ENCODE assay signal across 23 cellular contexts in the genomic region with DNA sequence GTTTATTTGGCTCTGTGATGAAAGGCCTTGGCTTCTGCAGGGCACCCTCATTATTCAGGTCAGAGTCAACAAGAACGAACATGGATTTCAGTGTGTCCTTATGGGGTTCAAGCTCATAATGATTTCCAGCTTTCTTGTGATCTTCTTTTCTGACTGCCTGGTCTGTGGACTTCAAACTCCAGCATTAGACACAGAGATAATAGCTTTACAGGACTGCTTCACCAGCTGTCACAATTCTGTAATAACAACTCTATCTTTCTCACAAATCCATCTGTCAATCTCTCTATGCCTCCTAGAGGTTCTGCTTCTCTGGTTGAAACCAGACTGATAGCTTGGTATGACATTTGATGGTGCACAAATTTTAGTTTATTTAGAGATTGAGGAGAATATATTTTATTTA. TPM values are rescaled to one million over a fixed set of nuclear protein-coding genes. Genes with fewer than 3 reads are reported as not detected.
DNase-seq lines count a peak whose midpoint lies in the region; ATAC-seq and TF ChIP-seq lines count a peak whose summit lies in the region.
"Had no signal": no experiment of that assay in that cellular context is flagged by ENCODE, and none has a peak within 500 bp of the region (broad histone marks: within the 10 kb centered on the region; RNA-seq: fewer than 3 reads in every experiment).

No MANE protein-coding gene starts in this region.

- H3K9me3 ChIP-seq in WERI-Rb-1 (ENCODE audit: severe bottlenecking) (peaks cover 3% of the 10 kb centered on the region), hepatocyte (ENCODE audit: low read depth) (no peaks in the 10 kb centered on the region)
- H3K9me3 ChIP-seq: A549, BE2C, HAP-1 had no signal

- H3K27ac ChIP-seq in WERI-Rb-1 (no peak overlapping the region), hepatocyte (no peak overlapping the region)
- H3K27ac ChIP-seq: A549; BLaER1 treated with 17β-estradiol and CSF1 and Interleukin-3, amounts not matched to agents 10 nM and 100 nM had no signal

- DNase-seq in NCI-H2227 treated with DMSO at 0.1 percent for 48 hours (lab: John Stamatoyannopoulos, UW) (peak; percentile 48), NCI-H2227 (lab: John Stamatoyannopoulos, UW; ENCODE audit: unreplicated experiment) (no peak), NCI-H524 treated with DMSO at 0.1 percent for 48 hours (lab: John Stamatoyannopoulos, UW) (peak; percentile 70), WERI-Rb-1 (peak; percentile 59), hepatocyte (ENCODE audit: low spot score) (no peak)
- DNase-seq: 8988T; ACHN; AML-193; BE2C; CD4-positive, alpha-beta T cell; CD8-positive, alpha-beta memory T cell; DMS79; EL; GDM1; GOT3; HFFc6 had no signal

- no peak overlapping the region for H3K4me2 ChIP-seq in hepatocyte
- H3K4me2 ChIP-seq: A549; BLaER1 treated with 17β-estradiol and CSF1 and Interleukin-3, amounts not matched to agents 10 nM and 100 nM had no signal

- no peak for TF ChIP-seq CTCF in WERI-Rb-1 (IDR thresholded peaks at IDR 0.05; ENCODE audit: low read depth, low read length)
- TF ChIP-seq CTCF in hepatocyte (IDR thresholded peaks at IDR 0.05; ENCODE audit: poor library complexity) = no peak

- H3K9me2 ChIP-seq in hepatocyte (replicated peaks; ENCODE audit: insufficient read depth) = no peaks in the 10 kb centered on the region

- WGBS in hepatocyte (ENCODE audit: low lambda C conversion rate, missing lambda C conversion rate) = 80% methylated on average over 1 of the region's 1 CpG

- H4K20me1 ChIP-seq in hepatocyte (ENCODE audit: insufficient read depth, poor library complexity, severe bottlenecking) = no peaks in the 10 kb centered on the region
- H4K20me1 ChIP-seq: BLaER1 treated with 17β-estradiol and CSF1 and Interleukin-3, amounts not matched to agents 10 nM and 100 nM had no signal

- no peak for ATAC-seq in HG02571 (IDR thresholded peaks at IDR 0.05; ENCODE audit: unreplicated experiment)
- ATAC-seq in GM21576 (IDR thresholded peaks at IDR 0.05; ENCODE audit: unreplicated experiment) = no peak
- ATAC-seq: A549, GM12878 had no signal

- no peaks in the 10 kb centered on the region for H3K36me3 ChIP-seq in WERI-Rb-1
- H3K36me3 ChIP-seq in hepatocyte (replicated peaks; ENCODE audit: insufficient read depth, low read depth) = no peaks in the 10 kb centered on the region
- H3K36me3 ChIP-seq: BE2C; BLaER1 treated with 17β-estradiol and CSF1 and Interleukin-3, amounts not matched to agents 10 nM and 100 nM; HAP-1 had no signal

- H3K4me3 ChIP-seq in WERI-Rb-1 (ENCODE audit: low read depth, low read length) (no peak overlapping the region), hepatocyte (no peak overlapping the region)
- H3K4me3 ChIP-seq: A549; BLaER1 treated with 17β-estradiol and CSF1 and Interleukin-3, amounts not matched to agents 10 nM and 100 nM; GM12878; HAP-1 had no signal

- no peak overlapping the region for H2AFZ ChIP-seq in hepatocyte

- H3K4me1 ChIP-seq in hepatocyte (ENCODE audit: insufficient read depth) = no peaks in the 10 kb centered on the region
- H3K4me1 ChIP-seq: A549; BE2C; BLaER1 treated with 17β-estradiol and CSF1 and Interleukin-3, amounts not matched to agents 10 nM and 100 nM; HAP-1 had no signal

- no peaks in the 10 kb centered on the region for H3K79me2 ChIP-seq in hepatocyte

- H3K27me3 ChIP-seq in WERI-Rb-1 (ENCODE audit: insufficient read depth, low read depth, severe bottlenecking) (no peaks in the 10 kb centered on the region), hepatocyte (no peaks in the 10 kb centered on the region)
- H3K27me3 ChIP-seq: BE2C; BLaER1 treated with 17β-estradiol and CSF1 and Interleukin-3, amounts not matched to agents 10 nM and 100 nM had no signal

RNA-seq across cellular contexts. Expression of gene SLITRK6, which starts 13.1 kb away (rescaled TPM):
- 22.4 and 24.6 TPM in 2 replicates for total RNA-seq in hepatocyte
- 8.6 and 9.8 TPM in 2 replicates for polyA plus RNA-seq in hepatocyte
- total RNA-seq: CD4-positive, alpha-beta T cell; CD8-positive, alpha-beta memory T cell; GM12878 had no signal
- polyA plus RNA-seq: CD14-positive monocyte; CD8-positive, alpha-beta memory T cell; GM12878 had no signal

Comparison
In these comparisons a context has a peak if more than half of its experiments do, and no peak if none do; other contexts are left out.
1. DNase-seq: peak in NCI-H2227 treated with DMSO at 0.1 percent for 48 hours (single experiment), NCI-H524 treated with DMSO at 0.1 percent for 48 hours (single experiment) and WERI-Rb-1 (single experiment); none in NCI-H2227 (single experiment) and hepatocyte (single experiment).